19 cellular contexts compared by ENCODE assay signal in genomic region chr10:34206602-34207268, GRCh38.
"Had no signal": no experiment of that assay in that cellular context is flagged by ENCODE, and none has a peak within 500 bp of the region (broad histone marks: within the 10 kb centered on the region; RNA-seq: fewer than 3 reads in every experiment).

No MANE protein-coding gene starts in this region.

- H3K4me3 Mint-ChIP-seq: activated CD4-positive, alpha-beta T cell treated with anti-CD3 and anti-CD28 coated beads, Interleukin-2, amount 10 ng/mL, durations not matched to agents 7 days and 5 days; activated naive CD4-positive, alpha-beta T cell treated with anti-CD3 and anti-CD28 coated beads, Interleukin-2, amount 10 ng/mL, durations not matched to agents 7 days and 5 days; activated T-cell treated with anti-CD3 and anti-CD28 coated beads, Interleukin-2, amount 50 U/mL, for 4 hours; dendritic cell treated with granulocyte-macrophage colony-stimulating factor and Interleukin-4, amounts not matched to agents 40 ng/mL and 50 ng/mL, for 4 days; nephron; T-helper 1 cell treated with Interleukin-12 subunit alpha and Interleukin-12 subunit beta and Interleukin-4 antibody, amounts not matched to agents 30 μg/mL and 1 μg/mL, for 36 hours had no signal

- H3K36me3 Mint-ChIP-seq: activated naive CD4-positive, alpha-beta T cell treated with anti-CD3 and anti-CD28 coated beads, Interleukin-2, amount 10 ng/mL, durations not matched to agents 7 days and 5 days had no signal

- H3K9me3 Mint-ChIP-seq: activated CD4-positive, alpha-beta T cell treated with anti-CD3 and anti-CD28 coated beads, Interleukin-2, amount 10 ng/mL, durations not matched to agents 7 days and 5 days; activated naive CD4-positive, alpha-beta T cell treated with anti-CD3 and anti-CD28 coated beads, Interleukin-2, amount 10 ng/mL, durations not matched to agents 7 days and 5 days; activated T-cell treated with anti-CD3 and anti-CD28 coated beads, Interleukin-2, amount 50 U/mL, for 4 hours; dendritic cell treated with granulocyte-macrophage colony-stimulating factor and Interleukin-4, amounts not matched to agents 40 ng/mL and 50 ng/mL, for 4 days; nephron; T-helper 1 cell treated with Interleukin-12 subunit alpha and Interleukin-12 subunit beta and Interleukin-4 antibody, amounts not matched to agents 30 μg/mL and 1 μg/mL, for 36 hours had no signal

- H3K27me3 ChIP-seq: brain microvascular endothelial cell, esophagus squamous epithelium, testis, upper lobe of left lung had no signal

- H3K27me3 Mint-ChIP-seq: activated CD4-positive, alpha-beta T cell treated with anti-CD3 and anti-CD28 coated beads, Interleukin-2, amount 10 ng/mL, durations not matched to agents 7 days and 5 days had no signal

- ATAC-seq: activated T-cell treated with anti-CD3 and anti-CD28 coated beads, Interleukin-2, amount 50 U/mL, for 4 hours; psoas muscle; right cardiac atrium had no signal

- H3K27ac Mint-ChIP-seq: activated CD4-positive, alpha-beta T cell treated with anti-CD3 and anti-CD28 coated beads, Interleukin-2, amount 10 ng/mL, durations not matched to agents 7 days and 5 days; activated naive CD4-positive, alpha-beta T cell treated with anti-CD3 and anti-CD28 coated beads, Interleukin-2, amount 10 ng/mL, durations not matched to agents 7 days and 5 days; dendritic cell treated with granulocyte-macrophage colony-stimulating factor and Interleukin-4, amounts not matched to agents 40 ng/mL and 50 ng/mL, for 4 days; T-helper 1 cell treated with Interleukin-12 subunit alpha and Interleukin-12 subunit beta and Interleukin-4 antibody, amounts not matched to agents 30 μg/mL and 1 μg/mL, for 36 hours had no signal

- DNase-seq: activated CD4-positive, alpha-beta T cell treated with anti-CD3 and anti-CD28 coated beads, Interleukin-2, amount 10 ng/mL, durations not matched to agents 7 days and 5 days; activated CD8-positive, alpha-beta memory T cell treated with anti-CD3 and anti-CD28 coated beads, Interleukin-2, amount 50 U/mL, for 4 hours; activated effector memory CD4-positive, alpha-beta T cell treated with Interleukin-2 at 50 U/mL for 16 hours; activated naive CD4-positive, alpha-beta T cell treated with anti-CD3 and anti-CD28 coated beads, Interleukin-2, amount 10 ng/mL, durations not matched to agents 7 days and 5 days; activated T-cell treated with anti-CD3 and anti-CD28 coated beads, Interleukin-2, amount 50 U/mL, for 4 hours; aorta; brain microvascular endothelial cell; effector memory CD4-positive, alpha-beta T cell; esophagus squamous epithelium; psoas muscle; right cardiac atrium; stimulated activated CD4-positive, alpha-beta T cell treated with anti-CD3 and anti-CD28 coated beads, Interleukin-15, amount 100 ng/mL, for 24 hours; stimulated activated CD4-positive, alpha-beta T cell treated with anti-CD3 and anti-CD28 coated beads, Interleukin-2, amount 100 ng/mL, for 48 hours; testis; upper lobe of left lung had no signal

- H3K4me3 ChIP-seq: esophagus squamous epithelium, psoas muscle, skin epidermis, testis, upper lobe of left lung had no signal

- H3K4me1 ChIP-seq: psoas muscle, testis, upper lobe of left lung had no signal

- H3K9me3 ChIP-seq: esophagus squamous epithelium, psoas muscle, testis, upper lobe of left lung had no signal

- H3K27ac ChIP-seq: brain microvascular endothelial cell, esophagus squamous epithelium, psoas muscle, testis, upper lobe of left lung had no signal

- H3K36me3 ChIP-seq: brain microvascular endothelial cell, upper lobe of left lung had no signal
